ENCODE assay signal across 23 cellular contexts in the genomic region with DNA sequence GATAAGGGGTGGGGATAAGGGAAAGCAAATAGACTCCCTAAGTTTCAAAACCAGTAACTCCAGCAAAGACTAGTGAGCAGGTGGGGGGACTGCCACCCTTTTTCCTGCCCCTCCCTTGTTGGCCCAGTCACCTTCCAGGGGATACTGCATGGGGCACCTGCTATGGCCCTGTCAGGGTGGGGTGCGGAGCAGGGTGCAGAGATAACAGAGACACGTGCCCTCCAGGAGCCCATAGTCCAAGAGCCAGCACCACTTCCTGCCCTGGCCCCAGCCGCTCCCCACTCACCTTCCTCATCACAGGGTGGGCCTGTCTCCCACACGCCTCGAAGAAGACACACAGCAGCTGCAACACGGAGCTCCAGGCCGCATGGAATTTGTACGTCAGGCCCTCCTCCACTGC. TPM values are rescaled to one million over a fixed set of nuclear protein-coding genes. Genes with fewer than 3 reads are reported as not detected.
A peak's percentile ranks its signal among the peaks of the same experiment; 100 is the strongest.
DNase-seq lines count a peak whose midpoint lies in the region; ATAC-seq and TF ChIP-seq lines count a peak whose summit lies in the region.
"Had no signal": no experiment of that assay in that cellular context is flagged by ENCODE, and none has a peak within 500 bp of the region (broad histone marks: within the 10 kb centered on the region; RNA-seq: fewer than 3 reads in every experiment).

No MANE protein-coding gene starts in this region.

- CTCF ChIA-PET in activated naive CD4-positive, alpha-beta T cell treated with anti-CD3 and anti-CD28 coated beads, Interleukin-2, amount 10 ng/mL, durations not matched to agents 7 days and 5 days (lab: Charles Lee) = no interaction called here
- CTCF ChIA-PET in naive thymus-derived CD4-positive, alpha-beta T cell (lab: Charles Lee) = no interaction called here

- DNase-seq in activated naive CD4-positive, alpha-beta T cell treated with anti-CD3 and anti-CD28 coated beads, Interleukin-2, amount 50 U/mL, for 72 hours (ENCODE audit: low spot score in 2 of 2) = no peak
- no peak for DNase-seq in activated naive CD4-positive, alpha-beta T cell treated with anti-CD3 and anti-CD28 coated beads, Interleukin-2, amount 10 ng/mL, durations not matched to agents 7 days and 5 days
- DNase-seq in endodermal cell (peak; percentile 31), NOMO-1 (lab: John Stamatoyannopoulos, UW; ENCODE audit: unreplicated experiment in 2 of 2) (no peak)
- no peak for DNase-seq in naive thymus-derived CD4-positive, alpha-beta T cell
- DNase-seq in activated T-helper 1 cell treated with anti-CD3 and anti-CD28 coated beads, Interleukin-12 subunit alpha, Interleukin-12 subunit beta, Interleukin-2, Interleukin-4 antibody, amounts not matched to agents 30 ng/mL and 10 ng/mL and 1 ng/mL, durations not matched to agents 14 hours and 24 hours and 36 hours (ENCODE audit: low spot score) = no peak
- DNase-seq: CD4-positive, CD25-positive, alpha-beta regulatory T cell; GOT3; HCEC 1CT; KG1; MG63; NCI-H1105 treated with DMSO at 0.1 percent for 48 hours; NCI-H146; NCI-H1930; NCI-H446; NCI-H524 treated with DMSO at 0.1 percent for 48 hours; NCI-H82; NK-92 treated with Interleukin-12 subunit alpha and Interleukin-12 subunit beta, amount 100 ng/mL, for 24 hours; PC-9; Right ventricle myocardium superior; RPMI8226 had no signal

- H3K27ac ChIP-seq in endodermal cell (ENCODE audit: low read depth, low read length) = no peak overlapping the region
- H3K27ac ChIP-seq in naive thymus-derived CD4-positive, alpha-beta T cell (ENCODE audit: low read depth, low read length) = no peak overlapping the region
- H3K27ac ChIP-seq: PC-9, SJSA1 had no signal

- H3K4me1 Mint-ChIP-seq in activated naive CD4-positive, alpha-beta T cell treated with anti-CD3 and anti-CD28 coated beads, Interleukin-2, amount 10 ng/mL, durations not matched to agents 7 days and 5 days = peaks cover 3% of the 10 kb centered on the region
- no peaks in the 10 kb centered on the region for H3K4me1 Mint-ChIP-seq in endodermal cell
- peaks cover 0 to 4% (median 0%) of the 10 kb centered on the region in 7 donors for H3K4me1 Mint-ChIP-seq in naive thymus-derived CD4-positive, alpha-beta T cell
- no peaks in the 10 kb centered on the region for H3K4me1 Mint-ChIP-seq in activated T-helper 1 cell treated with anti-CD3 and anti-CD28 coated beads, Interleukin-12 subunit alpha, Interleukin-12 subunit beta, Interleukin-2, Interleukin-4 antibody, amounts not matched to agents 30 ng/mL and 10 ng/mL and 1 ng/mL, durations not matched to agents 14 hours and 24 hours and 36 hours (ENCODE audit: low read depth)
- H3K4me1 Mint-ChIP-seq: CD4-positive, CD25-positive, alpha-beta regulatory T cell had no signal

- intact Hi-C loops in naive thymus-derived CD4-positive, alpha-beta T cell (cut with micrococcal nuclease) = no loop called here
- intact Hi-C loops in activated T-helper 1 cell treated with anti-CD3 and anti-CD28 coated beads, Interleukin-12 subunit alpha, Interleukin-12 subunit beta, Interleukin-2, Interleukin-4 antibody, amounts not matched to agents 30 ng/mL and 10 ng/mL and 1 ng/mL, durations not matched to agents 14 hours and 24 hours and 36 hours (cut with micrococcal nuclease) = no loop called here

- no peak for ATAC-seq in activated naive CD4-positive, alpha-beta T cell treated with anti-CD3 and anti-CD28 coated beads, Interleukin-2, amount 50 U/mL, for 72 hours
- ATAC-seq in naive thymus-derived CD4-positive, alpha-beta T cell = peak; percentile 9
- no peak for ATAC-seq in GM21737 (IDR thresholded peaks at IDR 0.05; ENCODE audit: unreplicated experiment)

- no peaks in the 10 kb centered on the region for H3K9me3 ChIP-seq in endodermal cell (ENCODE audit: control insufficient read depth, low read length)
- no peaks in the 10 kb centered on the region for H3K9me3 ChIP-seq in naive thymus-derived CD4-positive, alpha-beta T cell (ENCODE audit: control insufficient read depth in 2 of 3, low read length in 3 of 3)
- H3K9me3 ChIP-seq: MG63, SJSA1 had no signal

- peaks cover 32% of the 10 kb centered on the region for H3K36me3 ChIP-seq in endodermal cell (ENCODE audit: control insufficient read depth, insufficient read depth, low read length)
- H3K36me3 ChIP-seq in naive thymus-derived CD4-positive, alpha-beta T cell (ENCODE audit: control insufficient read depth in 2 of 3, insufficient read depth in 3 of 3, low read length in 3 of 3) = peaks cover 0 to 59% (median 0%) of the 10 kb centered on the region in 3 experiments

- TF ChIP-seq CTCF in endodermal cell (conservative IDR thresholded peaks at IDR 0.05) = no peak

- H3K4me1 ChIP-seq in endodermal cell (ENCODE audit: control insufficient read depth, insufficient read depth, low read length) = no peaks in the 10 kb centered on the region
- no peaks in the 10 kb centered on the region for H3K4me1 ChIP-seq in naive thymus-derived CD4-positive, alpha-beta T cell (ENCODE audit: control insufficient read depth in 2 of 2, insufficient read depth in 2 of 2, low read length in 2 of 2)
- H3K4me1 ChIP-seq: SJSA1 had no signal

- POLR2A ChIA-PET in naive thymus-derived CD4-positive, alpha-beta T cell (lab: Charles Lee) = no interaction called here

- no peaks in the 10 kb centered on the region for H3K27me3 ChIP-seq in endodermal cell (ENCODE audit: control insufficient read depth, insufficient read depth, low read length, poor library complexity, severe bottlenecking)
- no peaks in the 10 kb centered on the region for H3K27me3 ChIP-seq in naive thymus-derived CD4-positive, alpha-beta T cell (ENCODE audit: control insufficient read depth in 2 of 2, insufficient read depth in 2 of 2, low read length in 2 of 2)
- H3K27me3 ChIP-seq: MG63, SJSA1 had no signal

- H3K36me3 Mint-ChIP-seq in activated naive CD4-positive, alpha-beta T cell treated with anti-CD3 and anti-CD28 coated beads, Interleukin-2, amount 50 U/mL, for 72 hours = peaks cover 0 to 5% of the 10 kb centered on the region in 2 donors
- H3K36me3 Mint-ChIP-seq in activated naive CD4-positive, alpha-beta T cell treated with anti-CD3 and anti-CD28 coated beads, Interleukin-2, amount 10 ng/mL, durations not matched to agents 7 days and 5 days = peaks cover 6% of the 10 kb centered on the region
- H3K36me3 Mint-ChIP-seq in endodermal cell (ENCODE audit: low read depth) = peaks cover 30% of the 10 kb centered on the region
- peaks cover 2 to 23% (median 4%) of the 10 kb centered on the region in 5 donors for H3K36me3 Mint-ChIP-seq in naive thymus-derived CD4-positive, alpha-beta T cell
- H3K36me3 Mint-ChIP-seq in activated T-helper 1 cell treated with anti-CD3 and anti-CD28 coated beads, Interleukin-12 subunit alpha, Interleukin-12 subunit beta, Interleukin-2, Interleukin-4 antibody, amounts not matched to agents 30 ng/mL and 10 ng/mL and 1 ng/mL, durations not matched to agents 14 hours and 24 hours and 36 hours (ENCODE audit: low read depth) = peaks cover 20% of the 10 kb centered on the region

- H3K27ac Mint-ChIP-seq in activated naive CD4-positive, alpha-beta T cell treated with anti-CD3 and anti-CD28 coated beads, Interleukin-2, amount 50 U/mL, for 72 hours = peak overlapping the region; percentile 21 to 68
- H3K27ac Mint-ChIP-seq in activated naive CD4-positive, alpha-beta T cell treated with anti-CD3 and anti-CD28 coated beads, Interleukin-2, amount 10 ng/mL, durations not matched to agents 7 days and 5 days = no peak overlapping the region
- peak overlapping the region; percentile 68 for H3K27ac Mint-ChIP-seq in endodermal cell
- H3K27ac Mint-ChIP-seq in naive thymus-derived CD4-positive, alpha-beta T cell = no peak overlapping the region
- H3K27ac Mint-ChIP-seq in activated T-helper 1 cell treated with anti-CD3 and anti-CD28 coated beads, Interleukin-12 subunit alpha, Interleukin-12 subunit beta, Interleukin-2, Interleukin-4 antibody, amounts not matched to agents 30 ng/mL and 10 ng/mL and 1 ng/mL, durations not matched to agents 14 hours and 24 hours and 36 hours = no peak overlapping the region
- H3K27ac Mint-ChIP-seq: CD4-positive, CD25-positive, alpha-beta regulatory T cell had no signal

- no peak overlapping the region for H3K4me3 ChIP-seq in endodermal cell (ENCODE audit: low read length)
- H3K4me3 ChIP-seq in naive thymus-derived CD4-positive, alpha-beta T cell (ENCODE audit: low read length) = no peak overlapping the region
- H3K4me3 ChIP-seq: MG63, PC-9, SJSA1 had no signal

- no peaks in the 10 kb centered on the region for H3K9me3 Mint-ChIP-seq in activated naive CD4-positive, alpha-beta T cell treated with anti-CD3 and anti-CD28 coated beads, Interleukin-2, amount 50 U/mL, for 72 hours
- H3K9me3 Mint-ChIP-seq in activated naive CD4-positive, alpha-beta T cell treated with anti-CD3 and anti-CD28 coated beads, Interleukin-2, amount 10 ng/mL, durations not matched to agents 7 days and 5 days = no peaks in the 10 kb centered on the region
- H3K9me3 Mint-ChIP-seq in endodermal cell = no peaks in the 10 kb centered on the region
- no peaks in the 10 kb centered on the region for H3K9me3 Mint-ChIP-seq in naive thymus-derived CD4-positive, alpha-beta T cell
- no peaks in the 10 kb centered on the region for H3K9me3 Mint-ChIP-seq in activated T-helper 1 cell treated with anti-CD3 and anti-CD28 coated beads, Interleukin-12 subunit alpha, Interleukin-12 subunit beta, Interleukin-2, Interleukin-4 antibody, amounts not matched to agents 30 ng/mL and 10 ng/mL and 1 ng/mL, durations not matched to agents 14 hours and 24 hours and 36 hours
- H3K9me3 Mint-ChIP-seq: CD4-positive, CD25-positive, alpha-beta regulatory T cell had no signal

- H3K4me3 Mint-ChIP-seq in activated naive CD4-positive, alpha-beta T cell treated with anti-CD3 and anti-CD28 coated beads, Interleukin-2, amount 10 ng/mL, durations not matched to agents 7 days and 5 days = no peak overlapping the region
- no peak overlapping the region for H3K4me3 Mint-ChIP-seq in endodermal cell
- H3K4me3 Mint-ChIP-seq in naive thymus-derived CD4-positive, alpha-beta T cell = no peak overlapping the region
- no peak overlapping the region for H3K4me3 Mint-ChIP-seq in activated T-helper 1 cell treated with anti-CD3 and anti-CD28 coated beads, Interleukin-12 subunit alpha, Interleukin-12 subunit beta, Interleukin-2, Interleukin-4 antibody, amounts not matched to agents 30 ng/mL and 10 ng/mL and 1 ng/mL, durations not matched to agents 14 hours and 24 hours and 36 hours
- H3K4me3 Mint-ChIP-seq: CD4-positive, CD25-positive, alpha-beta regulatory T cell had no signal

- WGBS in endodermal cell (ENCODE audit: insufficient coverage in 1 of 2, insufficient read length in 1 of 2), 2 experiments = 90 to 95% methylated on average over 5 to 8 of the region's 8 CpGs

- H3K9ac ChIP-seq in endodermal cell (ENCODE audit: extremely low read depth, low read length, poor library complexity, severe bottlenecking) = no peak overlapping the region

- no peaks in the 10 kb centered on the region for H3K27me3 Mint-ChIP-seq in activated naive CD4-positive, alpha-beta T cell treated with anti-CD3 and anti-CD28 coated beads, Interleukin-2, amount 10 ng/mL, durations not matched to agents 7 days and 5 days
- no peaks in the 10 kb centered on the region for H3K27me3 Mint-ChIP-seq in endodermal cell (ENCODE audit: insufficient read depth)
- H3K27me3 Mint-ChIP-seq in naive thymus-derived CD4-positive, alpha-beta T cell = no peaks in the 10 kb centered on the region
- H3K27me3 Mint-ChIP-seq in activated T-helper 1 cell treated with anti-CD3 and anti-CD28 coated beads, Interleukin-12 subunit alpha, Interleukin-12 subunit beta, Interleukin-2, Interleukin-4 antibody, amounts not matched to agents 30 ng/mL and 10 ng/mL and 1 ng/mL, durations not matched to agents 14 hours and 24 hours and 36 hours (ENCODE audit: insufficient read depth) = no peaks in the 10 kb centered on the region
- H3K27me3 Mint-ChIP-seq: CD4-positive, CD25-positive, alpha-beta regulatory T cell had no signal

RNA-seq across cellular contexts. Expression of a gene that starts 20.6 kb away (rescaled TPM):
- total RNA-seq in activated naive CD4-positive, alpha-beta T cell treated with anti-CD3 and anti-CD28 coated beads, Interleukin-2, amount 50 U/mL, for 72 hours = 10 to 100 TPM; 41.4 to 43.1 TPM
- 10 to 100 TPM; 33.0 to 34.7 TPM for total RNA-seq in endodermal cell
- polyA plus RNA-seq in endodermal cell (2013, experiment 1 of 2) = 21.2 TPM
- polyA plus RNA-seq in endodermal cell (2013, experiment 2 of 2) = 17.7 TPM
- total RNA-seq in naive thymus-derived CD4-positive, alpha-beta T cell = 100 to 1,000 TPM in 1 of 5 experiments, 10 to 100 TPM in 4; 22.0 to 197 (median 32.3) TPM
- 10 to 100 TPM; 10.6 to 13.4 TPM for polyA plus RNA-seq in naive thymus-derived CD4-positive, alpha-beta T cell
- total RNA-seq in activated T-helper 1 cell treated with anti-CD3 and anti-CD28 coated beads, Interleukin-12 subunit alpha, Interleukin-12 subunit beta, Interleukin-2, Interleukin-4 antibody, amounts not matched to agents 30 ng/mL and 10 ng/mL and 1 ng/mL, durations not matched to agents 14 hours and 24 hours and 36 hours = 99.9 and 104 TPM in 2 replicates

RNA-seq across cellular contexts. Expression of a gene that starts 45.5 kb away (rescaled TPM):
- 1,000 to 10,000 TPM in 1 of 2 donors, 100 to 1,000 TPM in 1; 610 to 1,410 TPM for total RNA-seq in activated naive CD4-positive, alpha-beta T cell treated with anti-CD3 and anti-CD28 coated beads, Interleukin-2, amount 50 U/mL, for 72 hours
- total RNA-seq in endodermal cell = 100 to 1,000 TPM; 490 to 499 TPM
- 541 TPM for polyA plus RNA-seq in endodermal cell (2013, experiment 1 of 2)
- 508 TPM for polyA plus RNA-seq in endodermal cell (2013, experiment 2 of 2)
- 100 to 1,000 TPM in 2 of 5 experiments, 10 to 100 TPM in 3; 58.5 to 536 (median 69.8) TPM for total RNA-seq in naive thymus-derived CD4-positive, alpha-beta T cell
- polyA plus RNA-seq in naive thymus-derived CD4-positive, alpha-beta T cell = 100 to 1,000 TPM; 172 to 204 TPM
- 967 and 979 TPM in 2 replicates for total RNA-seq in activated T-helper 1 cell treated with anti-CD3 and anti-CD28 coated beads, Interleukin-12 subunit alpha, Interleukin-12 subunit beta, Interleukin-2, Interleukin-4 antibody, amounts not matched to agents 30 ng/mL and 10 ng/mL and 1 ng/mL, durations not matched to agents 14 hours and 24 hours and 36 hours

RNA-seq across cellular contexts. Expression of a gene that starts 46.0 kb away (rescaled TPM):
- 10 to 100 TPM in 1 of 2 donors, 1 to 10 TPM in 1; 6.9 to 12.5 TPM for total RNA-seq in activated naive CD4-positive, alpha-beta T cell treated with anti-CD3 and anti-CD28 coated beads, Interleukin-2, amount 50 U/mL, for 72 hours
- 10 to 100 TPM; 31.0 to 35.2 TPM for total RNA-seq in endodermal cell
- 12.1 TPM for polyA plus RNA-seq in endodermal cell (2013, experiment 1 of 2)
- 8.5 TPM for polyA plus RNA-seq in endodermal cell (2013, experiment 2 of 2)
- 10 to 100 TPM in 4 of 5 experiments, 1 to 10 TPM in 1; 9.3 to 39.7 (median 29.8) TPM for total RNA-seq in naive thymus-derived CD4-positive, alpha-beta T cell
- polyA plus RNA-seq in naive thymus-derived CD4-positive, alpha-beta T cell = 10 to 100 TPM in 1 of 2 donors, 1 to 10 TPM in 1; 9.3 to 16.9 TPM
- total RNA-seq in activated T-helper 1 cell treated with anti-CD3 and anti-CD28 coated beads, Interleukin-12 subunit alpha, Interleukin-12 subunit beta, Interleukin-2, Interleukin-4 antibody, amounts not matched to agents 30 ng/mL and 10 ng/mL and 1 ng/mL, durations not matched to agents 14 hours and 24 hours and 36 hours = 10.8 and 11.2 TPM in 2 replicates

Comparison
In these comparisons a context has a peak if more than half of its experiments do, and no peak if none do; other contexts are left out.
1. H3K27ac Mint-ChIP-seq: peak in activated naive CD4-positive, alpha-beta T cell treated with anti-CD3 and anti-CD28 coated beads, Interleukin-2, amount 50 U/mL, for 72 hours (2 of 2) and endodermal cell (single experiment); none in activated naive CD4-positive, alpha-beta T cell treated with anti-CD3 and anti-CD28 coated beads, Interleukin-2, amount 10 ng/mL, durations not matched to agents 7 days and 5 days (single experiment), naive thymus-derived CD4-positive, alpha-beta T cell (0 of 9) and activated T-helper 1 cell treated with anti-CD3 and anti-CD28 coated beads, Interleukin-12 subunit alpha, Interleukin-12 subunit beta, Interleukin-2, Interleukin-4 antibody, amounts not matched to agents 30 ng/mL and 10 ng/mL and 1 ng/mL, durations not matched to agents 14 hours and 24 hours and 36 hours (single experiment).